Comparison of ENCODE assay signal across 1 cellular context in the genomic region with DNA sequence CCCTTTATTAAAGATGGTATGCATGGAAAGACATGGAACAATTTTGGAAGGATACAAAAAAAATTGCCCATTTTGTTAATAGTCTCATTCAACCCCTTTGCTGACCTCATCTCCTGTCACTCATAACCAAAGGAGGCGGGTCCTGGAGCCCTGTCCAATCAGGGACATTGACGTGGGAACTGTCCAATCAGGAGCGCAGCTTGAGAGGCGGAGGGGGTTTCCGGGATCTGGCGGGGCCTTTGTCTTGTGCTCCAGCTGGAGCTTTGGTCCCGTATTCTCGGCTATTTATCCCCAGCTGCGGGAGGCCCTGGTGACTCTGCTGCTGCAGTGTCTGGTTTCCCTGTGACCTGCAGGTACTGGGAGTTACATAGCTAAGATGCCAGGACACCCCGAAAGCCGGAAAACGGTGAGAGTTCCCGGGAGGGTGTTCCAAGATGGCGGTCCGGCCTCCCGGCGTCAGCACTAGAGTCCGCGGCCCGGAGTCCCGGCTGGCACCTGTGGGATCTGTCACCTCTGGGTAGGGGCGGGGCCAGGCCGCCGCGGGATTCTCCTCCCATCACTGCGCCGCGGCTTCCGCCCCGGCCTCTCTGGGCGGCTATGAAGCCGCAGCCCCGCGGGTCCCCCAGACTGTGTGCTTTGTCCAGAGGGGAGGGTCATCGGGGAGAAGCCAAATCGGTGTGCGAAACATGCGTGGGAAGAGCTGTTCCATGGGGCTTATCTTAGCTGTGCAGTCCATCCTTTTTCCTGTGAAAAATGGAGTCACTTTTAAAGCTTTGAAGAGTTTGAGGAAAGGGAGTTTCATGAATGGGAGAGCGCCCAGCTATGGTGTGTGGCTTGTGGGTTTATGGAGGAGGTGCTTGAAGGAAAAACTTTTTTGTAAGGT.
TF ChIP-seq lines count a peak whose summit lies in the region.

Gene ZNF678, plus strand, starts transcription at position 238 of the 883 bp plus-strand sequence. CDS start 87,436 bp downstream, outside the sequence.

TF ChIP-seq in WTC11, 78 proteins besides CTCF, POLR2A, EP300 and RAD21 (continued from another document and continues in another):
- TF ChIP-seq, protein P1, sequence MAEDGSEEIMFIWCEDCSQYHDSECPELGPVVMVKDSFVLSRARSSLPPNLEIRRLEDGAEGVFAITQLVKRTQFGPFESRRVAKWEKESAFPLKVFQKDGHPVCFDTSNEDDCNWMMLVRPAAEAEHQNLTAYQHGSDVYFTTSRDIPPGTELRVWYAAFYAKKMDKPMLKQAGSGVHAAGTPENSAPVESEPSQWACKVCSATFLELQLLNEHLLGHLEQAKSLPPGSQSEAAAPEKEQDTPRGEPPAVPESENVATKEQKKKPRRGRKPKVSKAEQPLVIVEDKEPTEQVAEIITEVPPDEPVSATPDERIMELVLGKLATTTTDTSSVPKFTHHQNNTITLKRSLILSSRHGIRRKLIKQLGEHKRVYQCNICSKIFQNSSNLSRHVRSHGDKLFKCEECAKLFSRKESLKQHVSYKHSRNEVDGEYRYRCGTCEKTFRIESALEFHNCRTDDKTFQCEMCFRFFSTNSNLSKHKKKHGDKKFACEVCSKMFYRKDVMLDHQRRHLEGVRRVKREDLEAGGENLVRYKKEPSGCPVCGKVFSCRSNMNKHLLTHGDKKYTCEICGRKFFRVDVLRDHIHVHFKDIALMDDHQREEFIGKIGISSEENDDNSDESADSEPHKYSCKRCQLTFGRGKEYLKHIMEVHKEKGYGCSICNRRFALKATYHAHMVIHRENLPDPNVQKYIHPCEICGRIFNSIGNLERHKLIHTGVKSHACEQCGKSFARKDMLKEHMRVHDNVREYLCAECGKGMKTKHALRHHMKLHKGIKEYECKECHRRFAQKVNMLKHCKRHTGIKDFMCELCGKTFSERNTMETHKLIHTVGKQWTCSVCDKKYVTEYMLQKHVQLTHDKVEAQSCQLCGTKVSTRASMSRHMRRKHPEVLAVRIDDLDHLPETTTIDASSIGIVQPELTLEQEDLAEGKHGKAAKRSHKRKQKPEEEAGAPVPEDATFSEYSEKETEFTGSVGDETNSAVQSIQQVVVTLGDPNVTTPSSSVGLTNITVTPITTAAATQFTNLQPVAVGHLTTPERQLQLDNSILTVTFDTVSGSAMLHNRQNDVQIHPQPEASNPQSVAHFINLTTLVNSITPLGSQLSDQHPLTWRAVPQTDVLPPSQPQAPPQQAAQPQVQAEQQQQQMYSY (CRISPR knock-in tag; IDR thresholded peaks at IDR 0.05), result no peak
- TF ChIP-seq SMAD3 (CRISPR knock-in tag; IDR thresholded peaks at IDR 0.05; ENCODE audit: borderline replicate concordance) (no peak), SP1 (CRISPR knock-in tag; conservative IDR thresholded peaks at IDR 0.05) (peak; percentile 70), PREB (CRISPR knock-in tag; IDR thresholded peaks at IDR 0.05; ENCODE audit: borderline replicate concordance) (no peak), GABPB1 (CRISPR knock-in tag; IDR thresholded peaks at IDR 0.05) (peak; percentile 38; the same call in 1 of the 2 replicates), ETV6 (CRISPR knock-in tag; IDR thresholded peaks at IDR 0.05) (no peak), USF1 (CRISPR knock-in tag; IDR thresholded peaks at IDR 0.05) (no peak), HMGA2 (CRISPR knock-in tag; IDR thresholded peaks at IDR 0.05) (no peak), ZNF232 (CRISPR knock-in tag; IDR thresholded peaks at IDR 0.05) (no peak), ZNF263 (CRISPR knock-in tag; IDR thresholded peaks at IDR 0.05; ENCODE audit: low read depth) (no peak), JAZF1 (CRISPR knock-in tag; IDR thresholded peaks at IDR 0.05) (no peak), OVOL2 (CRISPR knock-in tag; IDR thresholded peaks at IDR 0.05; ENCODE audit: borderline replicate concordance) (no peak), CREB1 (CRISPR knock-in tag; IDR thresholded peaks at IDR 0.05) (no peak), NR1H2 (CRISPR knock-in tag; IDR thresholded peaks at IDR 0.05) (no peak), FOXP1 (CRISPR knock-in tag; IDR thresholded peaks at IDR 0.05; ENCODE audit: borderline replicate concordance) (no peak), TCF7 (CRISPR knock-in tag; IDR thresholded peaks at IDR 0.05; ENCODE audit: low read depth) (no peak), ATF1 (CRISPR knock-in tag; IDR thresholded peaks at IDR 0.05) (no peak)
- TF ChIP-seq, protein P2, sequence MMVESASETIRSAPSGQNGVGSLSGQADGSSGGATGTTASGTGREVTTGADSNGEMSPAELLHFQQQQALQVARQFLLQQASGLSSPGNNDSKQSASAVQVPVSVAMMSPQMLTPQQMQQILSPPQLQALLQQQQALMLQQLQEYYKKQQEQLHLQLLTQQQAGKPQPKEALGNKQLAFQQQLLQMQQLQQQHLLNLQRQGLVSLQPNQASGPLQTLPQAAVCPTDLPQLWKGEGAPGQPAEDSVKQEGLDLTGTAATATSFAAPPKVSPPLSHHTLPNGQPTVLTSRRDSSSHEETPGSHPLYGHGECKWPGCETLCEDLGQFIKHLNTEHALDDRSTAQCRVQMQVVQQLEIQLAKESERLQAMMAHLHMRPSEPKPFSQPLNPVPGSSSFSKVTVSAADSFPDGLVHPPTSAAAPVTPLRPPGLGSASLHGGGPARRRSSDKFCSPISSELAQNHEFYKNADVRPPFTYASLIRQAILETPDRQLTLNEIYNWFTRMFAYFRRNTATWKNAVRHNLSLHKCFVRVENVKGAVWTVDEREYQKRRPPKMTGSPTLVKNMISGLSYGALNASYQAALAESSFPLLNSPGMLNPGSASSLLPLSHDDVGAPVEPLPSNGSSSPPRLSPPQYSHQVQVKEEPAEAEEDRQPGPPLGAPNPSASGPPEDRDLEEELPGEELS (CRISPR knock-in tag; IDR thresholded peaks at IDR 0.05), result no peak
- TF ChIP-seq, protein P3, sequence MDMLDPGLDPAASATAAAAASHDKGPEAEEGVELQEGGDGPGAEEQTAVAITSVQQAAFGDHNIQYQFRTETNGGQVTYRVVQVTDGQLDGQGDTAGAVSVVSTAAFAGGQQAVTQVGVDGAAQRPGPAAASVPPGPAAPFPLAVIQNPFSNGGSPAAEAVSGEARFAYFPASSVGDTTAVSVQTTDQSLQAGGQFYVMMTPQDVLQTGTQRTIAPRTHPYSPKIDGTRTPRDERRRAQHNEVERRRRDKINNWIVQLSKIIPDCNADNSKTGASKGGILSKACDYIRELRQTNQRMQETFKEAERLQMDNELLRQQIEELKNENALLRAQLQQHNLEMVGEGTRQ (CRISPR knock-in tag; IDR thresholded peaks at IDR 0.05), result no peak
- TF ChIP-seq, protein P4, sequence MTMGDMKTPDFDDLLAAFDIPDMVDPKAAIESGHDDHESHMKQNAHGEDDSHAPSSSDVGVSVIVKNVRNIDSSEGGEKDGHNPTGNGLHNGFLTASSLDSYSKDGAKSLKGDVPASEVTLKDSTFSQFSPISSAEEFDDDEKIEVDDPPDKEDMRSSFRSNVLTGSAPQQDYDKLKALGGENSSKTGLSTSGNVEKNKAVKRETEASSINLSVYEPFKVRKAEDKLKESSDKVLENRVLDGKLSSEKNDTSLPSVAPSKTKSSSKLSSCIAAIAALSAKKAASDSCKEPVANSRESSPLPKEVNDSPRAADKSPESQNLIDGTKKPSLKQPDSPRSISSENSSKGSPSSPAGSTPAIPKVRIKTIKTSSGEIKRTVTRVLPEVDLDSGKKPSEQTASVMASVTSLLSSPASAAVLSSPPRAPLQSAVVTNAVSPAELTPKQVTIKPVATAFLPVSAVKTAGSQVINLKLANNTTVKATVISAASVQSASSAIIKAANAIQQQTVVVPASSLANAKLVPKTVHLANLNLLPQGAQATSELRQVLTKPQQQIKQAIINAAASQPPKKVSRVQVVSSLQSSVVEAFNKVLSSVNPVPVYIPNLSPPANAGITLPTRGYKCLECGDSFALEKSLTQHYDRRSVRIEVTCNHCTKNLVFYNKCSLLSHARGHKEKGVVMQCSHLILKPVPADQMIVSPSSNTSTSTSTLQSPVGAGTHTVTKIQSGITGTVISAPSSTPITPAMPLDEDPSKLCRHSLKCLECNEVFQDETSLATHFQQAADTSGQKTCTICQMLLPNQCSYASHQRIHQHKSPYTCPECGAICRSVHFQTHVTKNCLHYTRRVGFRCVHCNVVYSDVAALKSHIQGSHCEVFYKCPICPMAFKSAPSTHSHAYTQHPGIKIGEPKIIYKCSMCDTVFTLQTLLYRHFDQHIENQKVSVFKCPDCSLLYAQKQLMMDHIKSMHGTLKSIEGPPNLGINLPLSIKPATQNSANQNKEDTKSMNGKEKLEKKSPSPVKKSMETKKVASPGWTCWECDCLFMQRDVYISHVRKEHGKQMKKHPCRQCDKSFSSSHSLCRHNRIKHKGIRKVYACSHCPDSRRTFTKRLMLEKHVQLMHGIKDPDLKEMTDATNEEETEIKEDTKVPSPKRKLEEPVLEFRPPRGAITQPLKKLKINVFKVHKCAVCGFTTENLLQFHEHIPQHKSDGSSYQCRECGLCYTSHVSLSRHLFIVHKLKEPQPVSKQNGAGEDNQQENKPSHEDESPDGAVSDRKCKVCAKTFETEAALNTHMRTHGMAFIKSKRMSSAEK (CRISPR knock-in tag; IDR thresholded peaks at IDR 0.05; ENCODE audit: borderline replicate concordance), result no peak
- TF ChIP-seq, protein P5, sequence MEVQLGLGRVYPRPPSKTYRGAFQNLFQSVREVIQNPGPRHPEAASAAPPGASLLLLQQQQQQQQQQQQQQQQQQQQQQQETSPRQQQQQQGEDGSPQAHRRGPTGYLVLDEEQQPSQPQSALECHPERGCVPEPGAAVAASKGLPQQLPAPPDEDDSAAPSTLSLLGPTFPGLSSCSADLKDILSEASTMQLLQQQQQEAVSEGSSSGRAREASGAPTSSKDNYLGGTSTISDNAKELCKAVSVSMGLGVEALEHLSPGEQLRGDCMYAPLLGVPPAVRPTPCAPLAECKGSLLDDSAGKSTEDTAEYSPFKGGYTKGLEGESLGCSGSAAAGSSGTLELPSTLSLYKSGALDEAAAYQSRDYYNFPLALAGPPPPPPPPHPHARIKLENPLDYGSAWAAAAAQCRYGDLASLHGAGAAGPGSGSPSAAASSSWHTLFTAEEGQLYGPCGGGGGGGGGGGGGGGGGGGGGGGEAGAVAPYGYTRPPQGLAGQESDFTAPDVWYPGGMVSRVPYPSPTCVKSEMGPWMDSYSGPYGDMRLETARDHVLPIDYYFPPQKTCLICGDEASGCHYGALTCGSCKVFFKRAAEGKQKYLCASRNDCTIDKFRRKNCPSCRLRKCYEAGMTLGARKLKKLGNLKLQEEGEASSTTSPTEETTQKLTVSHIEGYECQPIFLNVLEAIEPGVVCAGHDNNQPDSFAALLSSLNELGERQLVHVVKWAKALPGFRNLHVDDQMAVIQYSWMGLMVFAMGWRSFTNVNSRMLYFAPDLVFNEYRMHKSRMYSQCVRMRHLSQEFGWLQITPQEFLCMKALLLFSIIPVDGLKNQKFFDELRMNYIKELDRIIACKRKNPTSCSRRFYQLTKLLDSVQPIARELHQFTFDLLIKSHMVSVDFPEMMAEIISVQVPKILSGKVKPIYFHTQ (CRISPR knock-in tag; IDR thresholded peaks at IDR 0.05), result no peak
- TF ChIP-seq, protein P6, sequence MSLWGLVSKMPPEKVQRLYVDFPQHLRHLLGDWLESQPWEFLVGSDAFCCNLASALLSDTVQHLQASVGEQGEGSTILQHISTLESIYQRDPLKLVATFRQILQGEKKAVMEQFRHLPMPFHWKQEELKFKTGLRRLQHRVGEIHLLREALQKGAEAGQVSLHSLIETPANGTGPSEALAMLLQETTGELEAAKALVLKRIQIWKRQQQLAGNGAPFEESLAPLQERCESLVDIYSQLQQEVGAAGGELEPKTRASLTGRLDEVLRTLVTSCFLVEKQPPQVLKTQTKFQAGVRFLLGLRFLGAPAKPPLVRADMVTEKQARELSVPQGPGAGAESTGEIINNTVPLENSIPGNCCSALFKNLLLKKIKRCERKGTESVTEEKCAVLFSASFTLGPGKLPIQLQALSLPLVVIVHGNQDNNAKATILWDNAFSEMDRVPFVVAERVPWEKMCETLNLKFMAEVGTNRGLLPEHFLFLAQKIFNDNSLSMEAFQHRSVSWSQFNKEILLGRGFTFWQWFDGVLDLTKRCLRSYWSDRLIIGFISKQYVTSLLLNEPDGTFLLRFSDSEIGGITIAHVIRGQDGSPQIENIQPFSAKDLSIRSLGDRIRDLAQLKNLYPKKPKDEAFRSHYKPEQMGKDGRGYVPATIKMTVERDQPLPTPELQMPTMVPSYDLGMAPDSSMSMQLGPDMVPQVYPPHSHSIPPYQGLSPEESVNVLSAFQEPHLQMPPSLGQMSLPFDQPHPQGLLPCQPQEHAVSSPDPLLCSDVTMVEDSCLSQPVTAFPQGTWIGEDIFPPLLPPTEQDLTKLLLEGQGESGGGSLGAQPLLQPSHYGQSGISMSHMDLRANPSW (CRISPR knock-in tag; conservative IDR thresholded peaks at IDR 0.05; ENCODE audit: low read depth), result no peak
- TF ChIP-seq, protein P7, sequence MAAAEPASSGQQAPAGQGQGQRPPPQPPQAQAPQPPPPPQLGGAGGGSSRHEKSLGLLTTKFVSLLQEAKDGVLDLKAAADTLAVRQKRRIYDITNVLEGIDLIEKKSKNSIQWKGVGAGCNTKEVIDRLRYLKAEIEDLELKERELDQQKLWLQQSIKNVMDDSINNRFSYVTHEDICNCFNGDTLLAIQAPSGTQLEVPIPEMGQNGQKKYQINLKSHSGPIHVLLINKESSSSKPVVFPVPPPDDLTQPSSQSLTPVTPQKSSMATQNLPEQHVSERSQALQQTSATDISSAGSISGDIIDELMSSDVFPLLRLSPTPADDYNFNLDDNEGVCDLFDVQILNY (CRISPR knock-in tag; IDR thresholded peaks at IDR 0.05), result no peak; the same call in 1 of the 2 replicates
- TF ChIP-seq, protein P8, sequence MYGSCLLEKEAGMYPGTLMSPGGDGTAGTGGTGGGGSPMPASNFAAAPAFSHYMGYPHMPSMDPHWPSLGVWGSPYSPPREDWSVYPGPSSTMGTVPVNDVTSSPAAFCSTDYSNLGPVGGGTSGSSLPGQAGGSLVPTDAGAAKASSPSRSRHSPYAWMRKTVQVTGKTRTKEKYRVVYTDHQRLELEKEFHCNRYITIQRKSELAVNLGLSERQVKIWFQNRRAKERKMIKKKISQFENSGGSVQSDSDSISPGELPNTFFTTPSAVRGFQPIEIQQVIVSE (CRISPR knock-in tag; IDR thresholded peaks at IDR 0.05; ENCODE audit: borderline replicate concordance), result no peak
- TF ChIP-seq, protein P9, sequence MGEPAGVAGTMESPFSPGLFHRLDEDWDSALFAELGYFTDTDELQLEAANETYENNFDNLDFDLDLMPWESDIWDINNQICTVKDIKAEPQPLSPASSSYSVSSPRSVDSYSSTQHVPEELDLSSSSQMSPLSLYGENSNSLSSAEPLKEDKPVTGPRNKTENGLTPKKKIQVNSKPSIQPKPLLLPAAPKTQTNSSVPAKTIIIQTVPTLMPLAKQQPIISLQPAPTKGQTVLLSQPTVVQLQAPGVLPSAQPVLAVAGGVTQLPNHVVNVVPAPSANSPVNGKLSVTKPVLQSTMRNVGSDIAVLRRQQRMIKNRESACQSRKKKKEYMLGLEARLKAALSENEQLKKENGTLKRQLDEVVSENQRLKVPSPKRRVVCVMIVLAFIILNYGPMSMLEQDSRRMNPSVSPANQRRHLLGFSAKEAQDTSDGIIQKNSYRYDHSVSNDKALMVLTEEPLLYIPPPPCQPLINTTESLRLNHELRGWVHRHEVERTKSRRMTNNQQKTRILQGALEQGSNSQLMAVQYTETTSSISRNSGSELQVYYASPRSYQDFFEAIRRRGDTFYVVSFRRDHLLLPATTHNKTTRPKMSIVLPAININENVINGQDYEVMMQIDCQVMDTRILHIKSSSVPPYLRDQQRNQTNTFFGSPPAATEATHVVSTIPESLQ (CRISPR knock-in tag; IDR thresholded peaks at IDR 0.05), result no peak
